Comparison of ENCODE assay signal across 18 cellular contexts in the genomic region with DNA sequence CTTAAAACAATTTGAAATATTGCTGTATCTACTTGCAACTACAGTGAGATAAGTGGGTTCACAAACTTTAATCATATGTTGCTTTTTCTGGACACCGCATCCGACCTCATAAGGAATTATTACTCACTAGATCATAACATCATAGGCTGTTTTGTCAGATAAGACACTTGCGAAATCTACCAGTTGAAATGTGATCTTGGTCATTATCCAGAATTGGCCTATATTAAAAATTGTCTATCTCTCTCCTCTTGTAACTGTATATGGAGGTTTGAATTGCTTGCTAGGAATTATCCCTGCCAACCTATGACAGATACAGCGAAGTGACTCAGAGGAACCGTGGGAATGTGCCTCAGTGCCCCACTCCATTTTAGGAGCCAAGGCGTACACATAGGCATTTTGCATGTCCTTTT.
DNase-seq lines count a peak whose midpoint lies in the region; ATAC-seq, FAIRE-seq and TF ChIP-seq lines count a peak whose summit lies in the region.
"Had no signal": no experiment of that assay in that cellular context is flagged by ENCODE, and none has a peak within 500 bp of the region (broad histone marks: within the 10 kb centered on the region; RNA-seq: fewer than 3 reads in every experiment).

No MANE protein-coding gene starts in this region.

- no peaks in the 10 kb centered on the region for H3K27me3 ChIP-seq in RWPE2 (ENCODE audit: insufficient read depth, poor library complexity, severe bottlenecking)
- H3K27me3 ChIP-seq: neural progenitor cell, tibial nerve had no signal

- no peaks in the 10 kb centered on the region for H3K9me3 ChIP-seq in RWPE2 (ENCODE audit: severe bottlenecking)
- H3K9me3 ChIP-seq: tibial nerve had no signal

- DNase-seq in HS-27A (ENCODE audit: low read depth): peak; percentile 76
- DNase-seq in RWPE2 (ENCODE audit: low spot score): no peak
- DNase-seq in epithelial cell of esophagus (ENCODE audit: low read depth): peak; percentile 63
- peak; percentile 46 for DNase-seq in skeletal muscle cell (ENCODE audit: low read depth)
- DNase-seq in T1000 (lab: John Stamatoyannopoulos, UW): no peak
- DNase-seq in H54 (ENCODE audit: insufficient read length, low spot score): no peak
- no peak for DNase-seq in head of caudate nucleus
- DNase-seq: activated CD8-positive, alpha-beta memory T cell treated with anti-CD3 and anti-CD28 coated beads for 24 hours; activated naive CD4-positive, alpha-beta T cell treated with Interleukin-2 at 50 U/mL for 16 hours; cortex of kidney; left cardiac atrium; MM.1S; NCI-H345; stimulated activated CD4-positive, alpha-beta T cell treated with anti-CD3 and anti-CD28 coated beads, Interleukin-12 subunit alpha, Interleukin-12 subunit beta, amount 100 ng/mL, for 4 hours had no signal

- peak; percentile 66 for ATAC-seq in RWPE2 (ENCODE audit: low read depth)
- no peak for ATAC-seq in HG03520 (IDR thresholded peaks at IDR 0.05; ENCODE audit: unreplicated experiment)

- no peak for TF ChIP-seq CTCF in RWPE2 (IDR thresholded peaks at IDR 0.05; ENCODE audit: poor library complexity, severe bottlenecking)
- no peak for TF ChIP-seq CTCF in epithelial cell of esophagus (IDR thresholded peaks at IDR 0.05; ENCODE audit: insufficient read depth, low read depth, low read length, missing control alignments)

- TF ChIP-seq POLR2A in H54 (IDR thresholded peaks at IDR 0.05; ENCODE audit: low read depth, low read length): no peak

- no peak for FAIRE-seq in H54 (lab: Jason Lieb, UNC)
- FAIRE-seq: D721Med had no signal

- H3K36me3 ChIP-seq in RWPE2 (ENCODE audit: low read depth): no peaks in the 10 kb centered on the region
- H3K36me3 ChIP-seq: neural progenitor cell, tibial nerve had no signal

- peaks cover 9% of the 10 kb centered on the region for H3K4me1 ChIP-seq in RWPE2 (ENCODE audit: insufficient read depth, poor library complexity, severe bottlenecking)
- H3K4me1 ChIP-seq: tibial nerve had no signal

- no peak overlapping the region for H3K27ac ChIP-seq in RWPE2 (ENCODE audit: poor library complexity, severe bottlenecking)
- H3K27ac ChIP-seq: neural progenitor cell, tibial nerve had no signal

- intact Hi-C loops in head of caudate nucleus (cut with DNase I): no loop called here

- H3K4me3 ChIP-seq in RWPE2 (ENCODE audit: severe bottlenecking) (no peak overlapping the region), epithelial cell of esophagus (ENCODE audit: low read length) (no peak overlapping the region), skeletal muscle cell (ENCODE audit: low read depth, low read length) (no peak overlapping the region)
- H3K4me3 ChIP-seq: neural progenitor cell, tibial nerve had no signal

Comparison
In these comparisons a context has a peak if more than half of its experiments do, and no peak if none do; other contexts are left out.
1. DNase-seq: peak in HS-27A (single experiment), epithelial cell of esophagus (single experiment) and skeletal muscle cell (single experiment); none in RWPE2 (single experiment), T1000 (single experiment), H54 (single experiment) and head of caudate nucleus (0 of 42).